ENCODE assay signal across 1 cellular context in the genomic region with DNA sequence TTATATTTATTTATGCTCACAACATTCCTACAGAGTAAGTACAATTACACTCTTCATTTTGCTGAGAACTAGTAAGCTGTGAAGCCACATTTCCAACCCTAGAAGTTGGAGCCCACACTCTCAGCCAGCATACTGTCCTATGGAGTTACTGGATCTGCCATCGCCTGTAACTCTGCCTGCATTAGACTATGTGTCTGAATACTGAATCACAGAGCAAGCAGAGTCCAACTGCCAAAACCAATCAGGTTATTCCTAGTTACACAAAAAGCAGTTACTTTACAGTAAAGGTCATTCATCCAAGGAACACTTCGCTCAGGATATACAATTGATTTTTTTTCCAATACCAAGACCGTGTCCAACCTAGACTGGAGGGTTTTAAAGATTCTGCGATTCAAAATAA.
TF ChIP-seq lines count a peak whose summit lies in the region.

No MANE protein-coding gene starts in this region.

TF ChIP-seq in SK-N-SH treated with all-trans-retinoic acid at 6 μM for 48 hours, 23 proteins besides CTCF, POLR2A, EP300 and RAD21:
- TF ChIP-seq BACH2 (CRISPR knock-in tag; IDR thresholded peaks at IDR 0.05; ENCODE audit: borderline replicate concordance) (no peak), ZFP3 (CRISPR knock-in tag; IDR thresholded peaks at IDR 0.05) (no peak), ZNF70 (CRISPR knock-in tag; IDR thresholded peaks at IDR 0.05) (no peak), TCF4 (CRISPR knock-in tag; IDR thresholded peaks at IDR 0.05; ENCODE audit: borderline replicate concordance) (no peak), TOX (CRISPR knock-in tag; IDR thresholded peaks at IDR 0.05; ENCODE audit: borderline replicate concordance) (peak; percentile 64), RARB (CRISPR knock-in tag; IDR thresholded peaks at IDR 0.05) (peak; percentile 74; the same call in 1 of the 2 replicates), ZFP30 (CRISPR knock-in tag; IDR thresholded peaks at IDR 0.05) (no peak)
- TF ChIP-seq, protein P1, sequence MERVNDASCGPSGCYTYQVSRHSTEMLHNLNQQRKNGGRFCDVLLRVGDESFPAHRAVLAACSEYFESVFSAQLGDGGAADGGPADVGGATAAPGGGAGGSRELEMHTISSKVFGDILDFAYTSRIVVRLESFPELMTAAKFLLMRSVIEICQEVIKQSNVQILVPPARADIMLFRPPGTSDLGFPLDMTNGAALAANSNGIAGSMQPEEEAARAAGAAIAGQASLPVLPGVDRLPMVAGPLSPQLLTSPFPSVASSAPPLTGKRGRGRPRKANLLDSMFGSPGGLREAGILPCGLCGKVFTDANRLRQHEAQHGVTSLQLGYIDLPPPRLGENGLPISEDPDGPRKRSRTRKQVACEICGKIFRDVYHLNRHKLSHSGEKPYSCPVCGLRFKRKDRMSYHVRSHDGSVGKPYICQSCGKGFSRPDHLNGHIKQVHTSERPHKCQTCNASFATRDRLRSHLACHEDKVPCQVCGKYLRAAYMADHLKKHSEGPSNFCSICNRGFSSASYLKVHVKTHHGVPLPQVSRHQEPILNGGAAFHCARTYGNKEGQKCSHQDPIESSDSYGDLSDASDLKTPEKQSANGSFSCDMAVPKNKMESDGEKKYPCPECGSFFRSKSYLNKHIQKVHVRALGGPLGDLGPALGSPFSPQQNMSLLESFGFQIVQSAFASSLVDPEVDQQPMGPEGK (CRISPR knock-in tag; IDR thresholded peaks at IDR 0.05; ENCODE audit: borderline replicate concordance): no peak
- TF ChIP-seq, protein P2, sequence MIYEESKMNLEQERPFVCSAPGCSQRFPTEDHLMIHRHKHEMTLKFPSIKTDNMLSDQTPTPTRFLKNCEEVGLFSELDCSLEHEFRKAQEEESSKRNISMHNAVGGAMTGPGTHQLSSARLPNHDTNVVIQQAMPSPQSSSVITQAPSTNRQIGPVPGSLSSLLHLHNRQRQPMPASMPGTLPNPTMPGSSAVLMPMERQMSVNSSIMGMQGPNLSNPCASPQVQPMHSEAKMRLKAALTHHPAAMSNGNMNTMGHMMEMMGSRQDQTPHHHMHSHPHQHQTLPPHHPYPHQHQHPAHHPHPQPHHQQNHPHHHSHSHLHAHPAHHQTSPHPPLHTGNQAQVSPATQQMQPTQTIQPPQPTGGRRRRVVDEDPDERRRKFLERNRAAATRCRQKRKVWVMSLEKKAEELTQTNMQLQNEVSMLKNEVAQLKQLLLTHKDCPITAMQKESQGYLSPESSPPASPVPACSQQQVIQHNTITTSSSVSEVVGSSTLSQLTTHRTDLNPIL (CRISPR knock-in tag; IDR thresholded peaks at IDR 0.05; ENCODE audit: low read depth): no peak
